ENCODE assay signal across 8 cellular contexts in genomic region chr12:82687020-82687951, GRCh38. TPM values are rescaled to one million over a fixed set of nuclear protein-coding genes. Genes with fewer than 3 reads are reported as not detected.
A peak's percentile ranks its signal among the peaks of the same experiment; 100 is the strongest.
DNase-seq lines count a peak whose midpoint lies in the region; ATAC-seq, FAIRE-seq and TF ChIP-seq lines count a peak whose summit lies in the region.

No MANE protein-coding gene starts in this region.

- TF ChIP-seq CTCF in IMR-90 (conservative IDR thresholded peaks at IDR 0.05; ENCODE audit: low read depth, low read length) (no peak), heart right ventricle (IDR thresholded peaks at IDR 0.05) (peak in 1 of 9 donors; percentile 8), prostate gland (IDR thresholded peaks at IDR 0.05) (peak in 1 of 4 experiments; percentile 20)

- H3K23ac ChIP-seq in IMR-90 (ENCODE audit: low read depth, low read length): peak overlapping the region; percentile 59

- H3K18ac ChIP-seq in IMR-90 (ENCODE audit: low read depth, low read length): no peak overlapping the region

- H3K4ac ChIP-seq in IMR-90 (ENCODE audit: low read depth, low read length): no peak overlapping the region

- peak overlapping the region; percentile 91 to 98 for H3K27ac Mint-ChIP-seq in activated naive CD4-positive, alpha-beta T cell treated with anti-CD3 and anti-CD28 coated beads, Interleukin-2, amount 50 U/mL, for 72 hours

- H4K5ac ChIP-seq in IMR-90 (ENCODE audit: low read depth, low read length): no peak overlapping the region

- no peaks in the 10 kb centered on the region for H4K20me1 ChIP-seq in IMR-90 (ENCODE audit: insufficient read depth, low read length)

- H3K56ac ChIP-seq in IMR-90 (ENCODE audit: extremely low read depth, insufficient read depth, low read length): no peak overlapping the region

- in situ Hi-C loops in IMR-90 (cut with MboI; ENCODE audit: low sequenced_read_pairs): loop anchor here (5.0 kb wide), 1 partner anchor 1820 kb away; no protein-coding TSS in a partner anchor

- WGBS in IMR-90 (ENCODE audit: extremely low coverage in 2 of 2, insufficient read length in 1 of 2), 2 experiments: 0% methylated on average over 4 of the region's 74 CpGs; no CpG with 5 or more reads in 1 of the 2 experiments
- WGBS in heart right ventricle, 2 donors: 0 to 1% methylated on average over 67 to 74 of the region's 74 CpGs
- 1% methylated on average over 74 of the region's 74 CpGs for WGBS in prostate gland

- H3K9me3 ChIP-seq in IMR-90 (ENCODE audit: control insufficient read depth, insufficient read depth, low read length) (no peaks in the 10 kb centered on the region), SJSA1 (replicated peaks) (no peaks in the 10 kb centered on the region), heart right ventricle (no peaks in the 10 kb centered on the region), prostate gland (no peaks in the 10 kb centered on the region)

- peak; percentile 44 for ATAC-seq in GM21529 (IDR thresholded peaks at IDR 0.05; ENCODE audit: unreplicated experiment)
- ATAC-seq in IMR-90 (ENCODE audit: low read depth): peak; percentile 72
- peak; percentile 44 to 61 for ATAC-seq in activated naive CD4-positive, alpha-beta T cell treated with anti-CD3 and anti-CD28 coated beads, Interleukin-2, amount 50 U/mL, for 72 hours
- ATAC-seq in heart right ventricle: peak; percentile 51 to 78 (median 60)

- H2BK20ac ChIP-seq in IMR-90 (ENCODE audit: low read depth, low read length): no peak overlapping the region

- H2BK120ac ChIP-seq in IMR-90 (ENCODE audit: low read depth, low read length): no peak overlapping the region

- no peak overlapping the region for H4K8ac ChIP-seq in IMR-90 (ENCODE audit: low read depth in 2 of 2, low read length in 2 of 2)

- no peak overlapping the region for H3K14ac ChIP-seq in IMR-90 (replicated peaks; ENCODE audit: low read depth, low read length)

- H2AK5ac ChIP-seq in IMR-90 (ENCODE audit: low read depth, low read length): no peak overlapping the region

- H2AFZ ChIP-seq in IMR-90 (replicated peaks; ENCODE audit: low read length, poor library complexity): peak overlapping the region; percentile 99

- POLR2A ChIA-PET in IMR-90 (lab: Charles Lee; ENCODE audit: unreplicated experiment): interaction anchor here (0.6 kb wide), 1 partner anchor 64 kb away, joined by 3 read pairs; no protein-coding TSS in a partner anchor

- no peaks in the 10 kb centered on the region for H3K4me1 ChIP-seq in IMR-90 (ENCODE audit: control insufficient read depth, insufficient read depth, low read length)
- H3K4me1 ChIP-seq in SJSA1 (replicated peaks): peaks cover 16% of the 10 kb centered on the region
- H3K4me1 ChIP-seq in heart right ventricle: peaks cover 0 to 15% (median 9%) of the 10 kb centered on the region in 9 donors
- no peaks in the 10 kb centered on the region for H3K4me1 ChIP-seq in prostate gland (replicated peaks)

- DNase-seq in DMS53 treated with DMSO at 0.1 percent for 48 hours (lab: John Stamatoyannopoulos, UW; ENCODE audit: unreplicated experiment) (peak; percentile 95), IMR-90 (peak; percentile 9), SJSA1 (ENCODE audit: low read depth in 1 of 2, low spot score in 2 of 2) (peak in 1 of 2 experiments; percentile 1), heart right ventricle (peak; percentile 23 to 33), prostate gland (ENCODE audit: low spot score) (peak; percentile 54), urothelium cell line (ENCODE audit: low spot score) (peak; percentile 16)
- peak; percentile 61 to 67 for DNase-seq in activated naive CD4-positive, alpha-beta T cell treated with anti-CD3 and anti-CD28 coated beads, Interleukin-2, amount 50 U/mL, for 72 hours (ENCODE audit: low spot score in 2 of 2)

- H3K4me2 ChIP-seq in IMR-90 (ENCODE audit: low read depth, low read length): peak overlapping the region; percentile 90

- H3K27ac ChIP-seq in IMR-90 (ENCODE audit: insufficient read depth, low read length) (peak overlapping the region; percentile 28), SJSA1 (no peak overlapping the region), heart right ventricle (peak overlapping the region; percentile 66 to 96 (median 92)), prostate gland (peak overlapping the region; percentile 96 to 97)

- H3K27me3 ChIP-seq in IMR-90 (ENCODE audit: control insufficient read depth, insufficient read depth, low read length): no peaks in the 10 kb centered on the region
- H3K27me3 ChIP-seq in SJSA1 (replicated peaks): peaks cover 12% of the 10 kb centered on the region
- H3K27me3 ChIP-seq in heart right ventricle: peaks cover 0 to 4% (median 0%) of the 10 kb centered on the region in 7 donors
- no peaks in the 10 kb centered on the region for H3K27me3 ChIP-seq in prostate gland (replicated peaks; ENCODE audit: insufficient read depth)

- no peak overlapping the region for H4K91ac ChIP-seq in IMR-90 (ENCODE audit: insufficient read depth, low read depth, low read length)

- H3K36me3 ChIP-seq in IMR-90 (ENCODE audit: control insufficient read depth, insufficient read depth, low read length) (no peaks in the 10 kb centered on the region), SJSA1 (no peaks in the 10 kb centered on the region), heart right ventricle (peaks cover 0 to under 1% (median 0%) of the 10 kb centered on the region in 9 donors), prostate gland (no peaks in the 10 kb centered on the region)

- H3K9me1 ChIP-seq in IMR-90 (ENCODE audit: insufficient read depth, low read length): no peaks in the 10 kb centered on the region

- dilution Hi-C loops in IMR-90 (cut with HindIII; ENCODE audit: low sequenced_read_pairs, unreplicated experiment): no loop called here

- CTCF ChIA-PET in IMR-90 (lab: Yijun Ruan, JAX): interaction anchor here (0.5 to 2.0 kb wide), 2 partner anchors 13 to 331 kb away, joined by 5 to 12 read pairs; no protein-coding TSS in a partner anchor

- H3K36me3 Mint-ChIP-seq in activated naive CD4-positive, alpha-beta T cell treated with anti-CD3 and anti-CD28 coated beads, Interleukin-2, amount 50 U/mL, for 72 hours: peaks cover 6 to 10% of the 10 kb centered on the region in 2 donors

- H2BK5ac ChIP-seq in IMR-90 (ENCODE audit: low read depth, low read length, poor library complexity, severe bottlenecking): no peak overlapping the region

- BruUV-seq in IMR-90 (replicated peaks; lab: Mats Ljungman, UMichigan): no TSS peak

- H2AK9ac ChIP-seq in IMR-90 (replicated peaks; ENCODE audit: low read depth, low read length, poor library complexity): no peak overlapping the region

- no peaks in the 10 kb centered on the region for H3K79me1 ChIP-seq in IMR-90 (ENCODE audit: low read depth in 1 of 2, low read length in 2 of 2)

- no peak overlapping the region for H2BK15ac ChIP-seq in IMR-90 (ENCODE audit: low read depth, low read length)

- intact Hi-C loops in IMR-90 (cut with micrococcal nuclease): no loop called here
- intact Hi-C loops in heart right ventricle (cut with DNase I): loop anchor here in 7 of 10 donors (5.0 to 10.0 kb wide), 5 partner anchors 570 to 1818 kb away; no protein-coding TSS in a partner anchor
- intact Hi-C loops in prostate gland (cut with DNase I): no loop called here

- no peak for TF ChIP-seq RAD21 in IMR-90 (IDR thresholded peaks at IDR 0.05; ENCODE audit: low read length)

- no peak for TF ChIP-seq POLR2A in IMR-90 (IDR thresholded peaks at IDR 0.05; ENCODE audit: low read depth, low read length)
- peak; percentile 41 for TF ChIP-seq POLR2A in prostate gland (IDR thresholded peaks at IDR 0.05)

- H3K4me3 ChIP-seq in IMR-90 (ENCODE audit: insufficient read depth, low read depth, low read length) (peak overlapping the region; percentile 82), SJSA1 (peak overlapping the region; percentile 66), heart right ventricle (peak overlapping the region; percentile 57 to 95 (median 88)), prostate gland (peak overlapping the region; percentile 79 to 89)

- FAIRE-seq in urothelium cell line (lab: Jason Lieb, UNC): no peak

- H3K9ac ChIP-seq in IMR-90 (ENCODE audit: low read depth, low read length): peak overlapping the region; percentile 52

- no peaks in the 10 kb centered on the region for H3K9me3 Mint-ChIP-seq in activated naive CD4-positive, alpha-beta T cell treated with anti-CD3 and anti-CD28 coated beads, Interleukin-2, amount 50 U/mL, for 72 hours

TF ChIP-seq in IMR-90, 13 proteins besides CTCF, POLR2A, EP300 and RAD21:
- TF ChIP-seq MAZ (IDR thresholded peaks at IDR 0.05; ENCODE audit: borderline replicate concordance, low read depth, low read length) (peak; percentile 38; the same call in 1 of the 2 replicates), CEBPB (IDR thresholded peaks at IDR 0.05; ENCODE audit: low read depth, low read length) (no peak)
TF ChIP-seq in IMR-90: peak in this region for 1.

RNA-seq across cellular contexts. Expression of gene TMTC2, which starts 0.6 kb away (rescaled TPM):
- total RNA-seq in IMR-90 (2012; rRNA removed) (1.4 TPM in 2 replicates), heart right ventricle (1 to 10 TPM; 1.6 to 4.4 (median 2.7) TPM), prostate gland (10 to 100 TPM; 19.0 to 30.7 TPM)
- polyA plus RNA-seq in IMR-90 (2012; rRNA removed) (0.52 and 0.56 TPM in 2 replicates), heart right ventricle (1 to 10 TPM; 1.8 TPM)
- polyA plus RNA-seq in IMR-90 (2012; cell fraction: cytosol; rRNA removed): 0.19 and 0.23 TPM in 2 replicates
- polyA plus RNA-seq in IMR-90 (2012; cell fraction: nucleus; rRNA removed; ENCODE audit: low replicate concordance): 0.74 and 3.4 TPM in 2 replicates
- 0.13 and 0.19 TPM in 2 replicates for total RNA-seq in SJSA1 (2014; rRNA removed; shearing (Covaris generic))
- 1 to 10 TPM; 5.0 to 6.7 TPM for total RNA-seq in activated naive CD4-positive, alpha-beta T cell treated with anti-CD3 and anti-CD28 coated beads, Interleukin-2, amount 50 U/mL, for 72 hours

Comparison
In these comparisons a context has a peak if more than half of its experiments do, and no peak if none do; other contexts are left out.
1. intact Hi-C loops: an anchor here in heart right ventricle (5.0 to 10.0 kb wide); none called in IMR-90 and prostate gland.